ENCODE assay signal across 8 cellular contexts in genomic region chr1:205588691-205589445, GRCh38. TPM values are rescaled to one million over a fixed set of nuclear protein-coding genes. Genes with fewer than 3 reads are reported as not detected.
DNase-seq lines count a peak whose midpoint lies in the region; ATAC-seq lines count a peak whose summit lies in the region.

No MANE protein-coding gene starts in this region.

- no peaks in the 10 kb centered on the region for H3K27me3 Mint-ChIP-seq in activated naive CD8-positive, alpha-beta T cell treated with anti-CD3 and anti-CD28 coated beads, Interleukin-2, amount 50 U/mL, for 24 hours

- DNase-seq in NCI-H82 (lab: John Stamatoyannopoulos, UW) (peak; percentile 54), NCI-H82 treated with DMSO at 0.1 percent for 48 hours (lab: John Stamatoyannopoulos, UW; ENCODE audit: unreplicated experiment) (no peak), HT1080 (ENCODE audit: low read depth) (peak; percentile 67), lung microvascular endothelial cell (ENCODE audit: low read depth in 2 of 2) (peak; percentile 60 to 87), foreskin melanocyte (no peak), NCI-H774 (lab: John Stamatoyannopoulos, UW) (no peak)
- DNase-seq in activated naive CD8-positive, alpha-beta T cell treated with anti-CD3 and anti-CD28 coated beads, Interleukin-2, amount 50 U/mL, for 24 hours: peak; percentile 34

- H3K9me3 Mint-ChIP-seq in activated naive CD8-positive, alpha-beta T cell treated with anti-CD3 and anti-CD28 coated beads, Interleukin-2, amount 50 U/mL, for 24 hours: no peaks in the 10 kb centered on the region

- H3K4me3 Mint-ChIP-seq in activated naive CD8-positive, alpha-beta T cell treated with anti-CD3 and anti-CD28 coated beads, Interleukin-2, amount 50 U/mL, for 24 hours: no peak overlapping the region

- no peaks in the 10 kb centered on the region for H3K36me3 Mint-ChIP-seq in activated naive CD8-positive, alpha-beta T cell treated with anti-CD3 and anti-CD28 coated beads, Interleukin-2, amount 50 U/mL, for 24 hours (ENCODE audit: low read depth)

- ATAC-seq in activated naive CD8-positive, alpha-beta T cell treated with anti-CD3 and anti-CD28 coated beads, Interleukin-2, amount 50 U/mL, for 24 hours: peak; percentile 37
- no peak for ATAC-seq in HG03342 (IDR thresholded peaks at IDR 0.05; ENCODE audit: unreplicated experiment)

- peaks cover 34% of the 10 kb centered on the region for H3K4me1 Mint-ChIP-seq in activated naive CD8-positive, alpha-beta T cell treated with anti-CD3 and anti-CD28 coated beads, Interleukin-2, amount 50 U/mL, for 24 hours

- no peak overlapping the region for H3K27ac Mint-ChIP-seq in activated naive CD8-positive, alpha-beta T cell treated with anti-CD3 and anti-CD28 coated beads, Interleukin-2, amount 50 U/mL, for 24 hours

RNA-seq across cellular contexts. Expression of gene ELK4, which starts 42.9 kb away (rescaled TPM):
- 9.0 and 13.9 TPM in 2 replicates for total RNA-seq in HT1080 (2014; rRNA removed; shearing (Covaris generic))
- polyA plus RNA-seq in HT1080 (2015; cell fraction: cytosol; rRNA removed): 17.6 and 25.2 TPM in 2 replicates
- polyA plus RNA-seq in HT1080 (2015; cell fraction: nucleus; rRNA removed): 29.1 and 33.4 TPM in 2 replicates
- 26.4 and 27.0 TPM in 2 replicates for total RNA-seq in lung microvascular endothelial cell

Comparison
In these comparisons a context has a peak if more than half of its experiments do, and no peak if none do; other contexts are left out.
1. DNase-seq: peak in NCI-H82 (single experiment), HT1080 (single experiment), activated naive CD8-positive, alpha-beta T cell treated with anti-CD3 and anti-CD28 coated beads, Interleukin-2, amount 50 U/mL, for 24 hours (single experiment) and lung microvascular endothelial cell (2 of 2); none in NCI-H82 treated with DMSO at 0.1 percent for 48 hours (single experiment), foreskin melanocyte (single experiment) and NCI-H774 (single experiment).